ENCODE assay signal across 2 cellular contexts in the genomic region with DNA sequence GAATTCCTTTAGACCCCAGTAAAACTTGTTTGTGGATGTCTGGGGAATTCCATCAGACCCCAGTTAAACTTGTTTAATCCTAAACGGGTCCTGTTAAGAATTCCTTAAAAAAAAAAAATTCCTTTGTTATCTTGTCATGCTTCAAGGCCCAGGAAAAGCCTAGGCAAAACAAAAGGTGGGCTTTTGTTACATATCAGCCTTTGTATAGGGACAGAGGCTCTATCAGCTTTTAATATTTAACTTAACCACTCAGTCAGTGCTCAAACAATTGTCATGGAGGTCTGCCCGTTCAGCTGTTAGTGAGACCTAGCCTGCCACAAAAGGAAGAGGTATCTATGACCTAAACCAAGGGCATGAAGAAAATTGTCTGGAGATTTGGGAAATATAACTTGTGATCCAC.
TF ChIP-seq lines count a peak whose summit lies in the region.

No MANE protein-coding gene starts in this region.

TF ChIP-seq in HepG2, 621 proteins besides CTCF, POLR2A, EP300 and RAD21:
- TF ChIP-seq RELA (CRISPR knock-in tag; IDR thresholded peaks at IDR 0.05) (no peak), ZNF790 (CRISPR knock-in tag; IDR thresholded peaks at IDR 0.05; ENCODE audit: borderline replicate concordance) (no peak), MTF2 (CRISPR knock-in tag; IDR thresholded peaks at IDR 0.05; ENCODE audit: borderline replicate concordance) (no peak), SOX5 (CRISPR knock-in tag; IDR thresholded peaks at IDR 0.05; ENCODE audit: borderline replicate concordance) (0 out of 2 replicates have a peak, but pooled peaks have one; percentile 19), ONECUT2 (CRISPR knock-in tag; IDR thresholded peaks at IDR 0.05) (no peak), SAFB2 (CRISPR knock-in tag; IDR thresholded peaks at IDR 0.05; ENCODE audit: borderline replicate concordance, low read depth) (no peak), SOX6 (IDR thresholded peaks at IDR 0.05) (no peak), SOX6 (CRISPR knock-in tag; IDR thresholded peaks at IDR 0.05) (0 out of 2 replicates have a peak, but pooled peaks have one; percentile 14), RARA (CRISPR knock-in tag; IDR thresholded peaks at IDR 0.05) (no peak), FOXP4 (CRISPR knock-in tag; IDR thresholded peaks at IDR 0.05) (no peak), ZFP90 (CRISPR knock-in tag; IDR thresholded peaks at IDR 0.05; ENCODE audit: borderline replicate concordance) (no peak), FOXA3 (CRISPR knock-in tag; IDR thresholded peaks at IDR 0.05) (no peak), SIX1 (CRISPR knock-in tag; IDR thresholded peaks at IDR 0.05; ENCODE audit: borderline replicate concordance) (no peak), ZNF724P (CRISPR knock-in tag; IDR thresholded peaks at IDR 0.05; ENCODE audit: borderline replicate concordance) (no peak), SOX13 (IDR thresholded peaks at IDR 0.05) (no peak), SOX13 (CRISPR knock-in tag; conservative IDR thresholded peaks at IDR 0.05 in 1 of 2, IDR thresholded peaks at IDR 0.05 in 1 of 2) (peak in 1 of 2 experiments; percentile 44; a peak in 2 of 4 replicates), HOXA7 (CRISPR knock-in tag; IDR thresholded peaks at IDR 0.05) (no peak), ARNTL (CRISPR knock-in tag; IDR thresholded peaks at IDR 0.05) (no peak)
- TF ChIP-seq, protein P1, sequence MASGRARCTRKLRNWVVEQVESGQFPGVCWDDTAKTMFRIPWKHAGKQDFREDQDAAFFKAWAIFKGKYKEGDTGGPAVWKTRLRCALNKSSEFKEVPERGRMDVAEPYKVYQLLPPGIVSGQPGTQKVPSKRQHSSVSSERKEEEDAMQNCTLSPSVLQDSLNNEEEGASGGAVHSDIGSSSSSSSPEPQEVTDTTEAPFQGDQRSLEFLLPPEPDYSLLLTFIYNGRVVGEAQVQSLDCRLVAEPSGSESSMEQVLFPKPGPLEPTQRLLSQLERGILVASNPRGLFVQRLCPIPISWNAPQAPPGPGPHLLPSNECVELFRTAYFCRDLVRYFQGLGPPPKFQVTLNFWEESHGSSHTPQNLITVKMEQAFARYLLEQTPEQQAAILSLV (CRISPR knock-in tag; IDR thresholded peaks at IDR 0.05; ENCODE audit: borderline replicate concordance): no peak

TF ChIP-seq in H1, 55 proteins besides CTCF, POLR2A, EP300 and RAD21:
- no peak for TF ChIP-seq TAF7 (optimal IDR thresholded peaks at IDR 0.05; ENCODE audit: borderline replicate concordance, low read depth, low read length)
- TF ChIP-seq BACH1 (IDR thresholded peaks at IDR 0.05; ENCODE audit: low read length): no peak
- TF ChIP-seq POLR2AphosphoS5 (IDR thresholded peaks at IDR 0.05; ENCODE audit: low read depth, low read length): no peak
- no peak for TF ChIP-seq CEBPB (IDR thresholded peaks at IDR 0.05; ENCODE audit: low read depth, low read length)
- TF ChIP-seq RFX5 (IDR thresholded peaks at IDR 0.05; ENCODE audit: borderline replicate concordance, low read depth, low read length): no peak
- no peak for TF ChIP-seq KDM5A (IDR thresholded peaks at IDR 0.05; ENCODE audit: low read length)
- TF ChIP-seq MAX (IDR thresholded peaks at IDR 0.05): no peak
- no peak for TF ChIP-seq SAP30 (IDR thresholded peaks at IDR 0.05; ENCODE audit: insufficient read depth, insufficient replicate concordance, low read length)
- TF ChIP-seq SP4 (IDR thresholded peaks at IDR 0.05; ENCODE audit: low read length): no peak
- TF ChIP-seq GABPA (IDR thresholded peaks at IDR 0.05; ENCODE audit: borderline replicate concordance, insufficient read depth, low read length): no peak
- TF ChIP-seq POU5F1 (IDR thresholded peaks at IDR 0.05; ENCODE audit: low read depth, low read length): no peak
- no peak for TF ChIP-seq SIX5 (IDR thresholded peaks at IDR 0.05; ENCODE audit: low read depth, low read length)
- TF ChIP-seq EGR1 (IDR thresholded peaks at IDR 0.05; ENCODE audit: borderline replicate concordance, low read depth, low read length): no peak
- TF ChIP-seq EZH2 (IDR thresholded peaks at IDR 0.05; ENCODE audit: low read depth, low read length, severe bottlenecking): no peak
- TF ChIP-seq, protein P2, sequence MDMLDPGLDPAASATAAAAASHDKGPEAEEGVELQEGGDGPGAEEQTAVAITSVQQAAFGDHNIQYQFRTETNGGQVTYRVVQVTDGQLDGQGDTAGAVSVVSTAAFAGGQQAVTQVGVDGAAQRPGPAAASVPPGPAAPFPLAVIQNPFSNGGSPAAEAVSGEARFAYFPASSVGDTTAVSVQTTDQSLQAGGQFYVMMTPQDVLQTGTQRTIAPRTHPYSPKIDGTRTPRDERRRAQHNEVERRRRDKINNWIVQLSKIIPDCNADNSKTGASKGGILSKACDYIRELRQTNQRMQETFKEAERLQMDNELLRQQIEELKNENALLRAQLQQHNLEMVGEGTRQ (IDR thresholded peaks at IDR 0.05; ENCODE audit: low read length): no peak
- no peak for TF ChIP-seq CHD1 (IDR thresholded peaks at IDR 0.05; ENCODE audit: low read depth, low read length)
